ENCODE assay signal across 8 cellular contexts in the genomic region with DNA sequence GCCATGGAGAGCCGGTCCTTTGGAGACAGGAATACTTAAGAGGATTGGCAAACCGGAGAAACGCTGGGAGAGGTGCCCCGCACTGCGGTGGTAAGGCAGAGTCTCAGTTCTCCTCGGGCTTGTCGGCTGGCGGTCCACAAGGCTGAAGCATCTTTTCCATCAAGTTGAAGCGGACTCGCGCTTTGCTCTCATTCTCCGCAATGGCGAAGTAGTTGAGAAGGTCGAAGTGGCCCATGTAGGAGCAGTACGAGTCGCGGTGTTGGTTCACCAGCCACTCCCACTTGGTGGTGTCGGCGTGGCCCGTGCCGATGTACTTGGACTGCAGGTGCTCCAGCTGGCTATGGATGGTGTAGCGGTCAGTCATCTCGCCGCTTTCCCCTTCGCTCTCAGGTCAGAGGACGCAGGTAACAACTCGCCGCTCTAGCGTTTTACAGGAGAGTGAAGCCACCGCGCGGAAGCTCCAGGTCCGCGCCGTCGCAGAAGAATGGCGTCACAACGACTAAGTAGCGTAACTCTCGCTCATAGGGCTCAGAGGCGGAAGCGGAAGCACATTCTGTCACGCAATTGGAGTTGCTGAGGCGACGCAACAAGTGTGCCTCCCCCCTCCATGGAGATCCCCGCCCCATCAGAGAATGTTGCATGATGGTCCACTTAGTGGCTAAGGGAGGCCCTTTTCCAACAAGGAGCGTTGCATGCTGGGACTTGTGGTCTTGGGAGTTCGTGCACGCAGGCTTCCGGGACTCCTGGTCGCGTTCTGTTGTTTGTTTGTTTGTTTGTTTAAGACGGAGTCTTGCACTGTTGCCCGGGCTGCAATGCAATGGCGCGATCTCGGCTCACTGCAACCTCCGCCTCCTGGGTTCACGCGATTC. TPM values are rescaled to one million over a fixed set of nuclear protein-coding genes. Genes with fewer than 3 reads are reported as not detected.
DNase-seq lines count a peak whose midpoint lies in the region; ATAC-seq lines count a peak whose summit lies in the region.

A gene (minus strand): TSS at position 440 of the 869 bp plus-strand sequence. CDS start 76 bp downstream, at position 364.

- H3K4me3 ChIP-seq in rectal smooth muscle tissue (ENCODE audit: low read length) (peak within 1 kb of the TSS; percentile 98), aorta (ENCODE audit: low read length in 2 of 2) (peak within 1 kb of the TSS; percentile 50 to 81)

- H3K9me3 ChIP-seq in aorta (ENCODE audit: control insufficient read depth, low read length): no peaks in the 10 kb centered on the region

- ATAC-seq in GM18508 (IDR thresholded peaks at IDR 0.05; ENCODE audit: insufficient read depth, unreplicated experiment) (peak; percentile 95), HG03025 (IDR thresholded peaks at IDR 0.05; ENCODE audit: low FRiP score, unreplicated experiment) (peak; percentile 94), aorta (ENCODE audit: low FRiP score) (peak; percentile 100)

- DNase-seq in NCI-H2081 (lab: John Stamatoyannopoulos, UW) (peak; percentile 95 to 99), T1000 (lab: John Stamatoyannopoulos, UW) (peak; percentile 92), astrocyte of the hippocampus (ENCODE audit: low read depth, low spot score) (peak; percentile 100), hepatic stellate cell (ENCODE audit: low spot score) (peak; percentile 89), aorta (peak; percentile 99 to 100)

- intact Hi-C loops in aorta (cut with DNase I): loop anchor here (5.0 kb wide), 2 partner anchors 192 to 382 kb away; a partner anchor contains a TSS

- H3K4me1 ChIP-seq in rectal smooth muscle tissue (ENCODE audit: control insufficient read depth, insufficient read depth, low read length) (peaks cover 6% of the 10 kb centered on the region), aorta (ENCODE audit: control insufficient read depth in 1 of 2, insufficient read depth in 2 of 2, low read length in 2 of 2) (peaks cover 0 to 6% of the 10 kb centered on the region in 2 donors)

- H3K27ac ChIP-seq in rectal smooth muscle tissue (ENCODE audit: low read depth, low read length): peak within 1 kb of the TSS; percentile 84
- H3K27ac ChIP-seq in aorta (ENCODE audit: low read depth in 1 of 2, low read length in 2 of 2): peak within 1 kb of the TSS; percentile 11 to 15

- H3K36me3 ChIP-seq in rectal smooth muscle tissue (ENCODE audit: control insufficient read depth, insufficient read depth, low read length) (no peaks in the 10 kb centered on the region), aorta (ENCODE audit: control insufficient read depth in 1 of 2, insufficient read depth in 2 of 2, low read length in 1 of 2) (no peaks in the 10 kb centered on the region)

- 0% methylated on average over 60 of the region's 60 CpGs for WGBS in aorta, 2 donors

- H3K27me3 ChIP-seq in rectal smooth muscle tissue (ENCODE audit: control insufficient read depth, insufficient read depth, low read length) (no peaks in the 10 kb centered on the region), aorta (ENCODE audit: control insufficient read depth in 1 of 2, insufficient read depth in 2 of 2, low read length in 1 of 2) (no peaks in the 10 kb centered on the region)

- peak within 1 kb of the TSS; percentile 96 for H3K9ac ChIP-seq in rectal smooth muscle tissue (ENCODE audit: low read length)

RNA-seq across cellular contexts. Expression of the gene that starts here (rescaled TPM):
- total RNA-seq in aorta: 10 to 100 TPM; 75.2 to 82.4 TPM
- 100 to 1,000 TPM; 152 to 183 TPM for polyA plus RNA-seq in aorta

Comparison
In these comparisons a context has a peak if more than half of its experiments do, and no peak if none do; other contexts are left out.
1. Peak in every context shown above with its lines: DNase-seq, ATAC-seq, H3K4me3 ChIP-seq and H3K27ac ChIP-seq.